1 cellular context compared by ENCODE assay signal in the genomic region with DNA sequence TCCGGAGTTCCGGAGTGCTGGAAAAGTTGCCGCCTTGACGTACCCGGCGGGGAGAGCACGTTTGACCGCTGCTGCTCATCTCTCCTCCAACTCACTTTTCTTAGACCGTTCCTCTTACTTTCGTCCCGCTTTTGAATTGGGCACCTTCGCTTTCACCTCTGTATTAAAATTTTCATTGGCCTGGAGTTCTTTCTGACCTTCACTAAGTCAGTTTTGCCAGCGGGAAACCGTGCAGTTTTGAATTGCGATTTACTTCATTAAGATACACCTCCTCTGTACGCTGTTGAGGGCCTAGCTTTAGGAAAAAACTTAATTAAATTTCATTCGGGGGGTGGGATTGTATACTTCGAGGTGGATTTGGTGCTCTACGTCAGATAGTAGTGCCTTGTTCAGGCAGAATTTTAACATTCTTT.
TF ChIP-seq lines count a peak whose summit lies in the region.

No MANE protein-coding gene starts in this region.

TF ChIP-seq in GM23338, 12 proteins besides CTCF, POLR2A, EP300 and RAD21 (continued from another document):
- TF ChIP-seq ZNF462 (CRISPR knock-in tag; IDR thresholded peaks at IDR 0.05) (no peak), EZH2 (IDR thresholded peaks at IDR 0.05; ENCODE audit: low read depth, unreplicated experiment) (no peak), EZH2phosphoT487 (IDR thresholded peaks at IDR 0.05; ENCODE audit: unreplicated experiment) (no peak), STAT1 (IDR thresholded peaks at IDR 0.05; ENCODE audit: unreplicated experiment) (no peak), ZNF331 (CRISPR knock-in tag; IDR thresholded peaks at IDR 0.05; ENCODE audit: low read depth) (no peak), CREB1 (CRISPR knock-in tag; IDR thresholded peaks at IDR 0.05; ENCODE audit: low read depth) (no peak), JUNB (IDR thresholded peaks at IDR 0.05; ENCODE audit: unreplicated experiment) (no peak), ZNF114 (CRISPR knock-in tag; IDR thresholded peaks at IDR 0.05) (no peak), NANOG (IDR thresholded peaks at IDR 0.05; ENCODE audit: borderline replicate concordance) (no peak)
